Comparison of ENCODE assay signal across 16 cellular contexts in genomic region chr7:128029405-128029995, GRCh38. TPM values are rescaled to one million over a fixed set of nuclear protein-coding genes. Genes with fewer than 3 reads are reported as not detected.
DNase-seq lines count a peak whose midpoint lies in the region; ATAC-seq and TF ChIP-seq lines count a peak whose summit lies in the region.
"Had no signal": no experiment of that assay in that cellular context is flagged by ENCODE, and none has a peak within 500 bp of the region (broad histone marks: within the 10 kb centered on the region; RNA-seq: fewer than 3 reads in every experiment).

No MANE protein-coding gene starts in this region.

- no peak for DNase-seq in activated naive CD4-positive, alpha-beta T cell treated with anti-CD3 and anti-CD28 coated beads, Interleukin-2, amount 50 U/mL, for 16 hours
- no peak for DNase-seq in memory B cell (ENCODE audit: low spot score in 2 of 2)
- DNase-seq in stimulated activated effector memory CD8-positive, alpha-beta T cell treated with anti-CD3 and anti-CD28 coated beads, Interleukin-12 subunit alpha, Interleukin-12 subunit beta, amount 100 ng/mL, for 72 hours (ENCODE audit: low spot score in 2 of 2) = no peak
- no peak for DNase-seq in SHP77 (lab: John Stamatoyannopoulos, UW)
- no peak for DNase-seq in stimulated activated CD4-positive, alpha-beta T cell treated with anti-CD3 and anti-CD28 coated beads, Interleukin-4, amount 100 ng/mL, for 1 hour
- DNase-seq: activated CD4-positive, alpha-beta T cell treated with anti-CD3 and anti-CD28 coated beads for 36 hours; activated CD8-positive, alpha-beta memory T cell treated with anti-CD3 and anti-CD28 coated beads, Interleukin-2, amount 50 U/mL, for 48 hours; EL; GOT3; hippocampal formation; NCI-H187 had no signal

- TF ChIP-seq CTCF in brain (conservative IDR thresholded peaks at IDR 0.05) = no peak

- no peak for ATAC-seq in memory B cell (ENCODE audit: low read depth)
- no peak for ATAC-seq in stimulated activated effector memory CD8-positive, alpha-beta T cell treated with anti-CD3 and anti-CD28 coated beads, Interleukin-12 subunit alpha, Interleukin-12 subunit beta, amount 100 ng/mL, for 72 hours
- no peak for ATAC-seq in GM21717 (IDR thresholded peaks at IDR 0.05; ENCODE audit: unreplicated experiment)
- ATAC-seq: activated CD4-positive, alpha-beta T cell treated with anti-CD3 and anti-CD28 coated beads for 36 hours; activated naive CD4-positive, alpha-beta T cell treated with anti-CD3 and anti-CD28 coated beads, Interleukin-2, amount 50 U/mL, for 72 hours had no signal

- peaks cover 1% of the 10 kb centered on the region for H3K27me3 Mint-ChIP-seq in activated naive CD4-positive, alpha-beta T cell treated with anti-CD3 and anti-CD28 coated beads, Interleukin-2, amount 50 U/mL, for 24 hours
- H3K27me3 Mint-ChIP-seq in brain (peaks cover 15% of the 10 kb centered on the region), memory B cell (no peaks in the 10 kb centered on the region)
- H3K27me3 Mint-ChIP-seq: activated CD4-positive, alpha-beta T cell treated with anti-CD3 and anti-CD28 coated beads for 36 hours had no signal

- no peaks in the 10 kb centered on the region for H3K9me3 Mint-ChIP-seq in activated naive CD4-positive, alpha-beta T cell treated with anti-CD3 and anti-CD28 coated beads, Interleukin-2, amount 50 U/mL, for 24 hours
- peaks cover 0 to 2% (median 0%) of the 10 kb centered on the region in 5 experiments for H3K9me3 Mint-ChIP-seq in brain
- H3K9me3 Mint-ChIP-seq in memory B cell = no peaks in the 10 kb centered on the region
- no peaks in the 10 kb centered on the region for H3K9me3 Mint-ChIP-seq in stimulated activated effector memory CD8-positive, alpha-beta T cell treated with anti-CD3 and anti-CD28 coated beads, Interleukin-12 subunit alpha, Interleukin-12 subunit beta, amount 100 ng/mL, for 72 hours
- H3K9me3 Mint-ChIP-seq: activated naive CD4-positive, alpha-beta T cell treated with anti-CD3 and anti-CD28 coated beads, Interleukin-2, amount 50 U/mL, for 72 hours; T-helper 2 cell treated with Interferon-gamma antibody and Interleukin-4, amounts not matched to agents 5 μg/mL and 100 μg/mL, for 36 hours had no signal

- H3K4me1 Mint-ChIP-seq in activated naive CD4-positive, alpha-beta T cell treated with anti-CD3 and anti-CD28 coated beads, Interleukin-2, amount 50 U/mL, for 24 hours = peaks cover 12% of the 10 kb centered on the region
- H3K4me1 Mint-ChIP-seq in brain (peaks cover 75% of the 10 kb centered on the region), memory B cell (peaks cover 14% of the 10 kb centered on the region)
- H3K4me1 Mint-ChIP-seq in stimulated activated effector memory CD8-positive, alpha-beta T cell treated with anti-CD3 and anti-CD28 coated beads, Interleukin-12 subunit alpha, Interleukin-12 subunit beta, amount 100 ng/mL, for 72 hours = peaks cover 32% of the 10 kb centered on the region

- peak overlapping the region; percentile 64 for H3K4me3 Mint-ChIP-seq in activated naive CD4-positive, alpha-beta T cell treated with anti-CD3 and anti-CD28 coated beads, Interleukin-2, amount 50 U/mL, for 24 hours
- peak overlapping the region; percentile 83 to 95 (median 84) for H3K4me3 Mint-ChIP-seq in brain
- peak overlapping the region; percentile 33 for H3K4me3 Mint-ChIP-seq in memory B cell
- peak overlapping the region; percentile 59 for H3K4me3 Mint-ChIP-seq in stimulated activated effector memory CD8-positive, alpha-beta T cell treated with anti-CD3 and anti-CD28 coated beads, Interleukin-12 subunit alpha, Interleukin-12 subunit beta, amount 100 ng/mL, for 72 hours

- peak overlapping the region; percentile 27 for H3K27ac Mint-ChIP-seq in activated naive CD4-positive, alpha-beta T cell treated with anti-CD3 and anti-CD28 coated beads, Interleukin-2, amount 50 U/mL, for 24 hours
- H3K27ac Mint-ChIP-seq in brain (peak overlapping the region in 4 of 5 experiments; percentile 41 to 98 (median 79)), memory B cell (no peak overlapping the region)
- H3K27ac Mint-ChIP-seq in stimulated activated effector memory CD8-positive, alpha-beta T cell treated with anti-CD3 and anti-CD28 coated beads, Interleukin-12 subunit alpha, Interleukin-12 subunit beta, amount 100 ng/mL, for 72 hours = peak overlapping the region; percentile 43
- H3K27ac Mint-ChIP-seq: activated CD4-positive, alpha-beta T cell treated with anti-CD3 and anti-CD28 coated beads for 36 hours; activated naive CD4-positive, alpha-beta T cell treated with anti-CD3 and anti-CD28 coated beads, Interleukin-2, amount 50 U/mL, for 72 hours; T-helper 2 cell treated with Interferon-gamma antibody and Interleukin-4, amounts not matched to agents 5 μg/mL and 100 μg/mL, for 36 hours had no signal

- H3K36me3 Mint-ChIP-seq in activated naive CD4-positive, alpha-beta T cell treated with anti-CD3 and anti-CD28 coated beads, Interleukin-2, amount 50 U/mL, for 24 hours = peaks cover 11% of the 10 kb centered on the region
- H3K36me3 Mint-ChIP-seq in brain (peaks cover 12% of the 10 kb centered on the region), memory B cell (peaks cover 22% of the 10 kb centered on the region)
- peaks cover 22% of the 10 kb centered on the region for H3K36me3 Mint-ChIP-seq in stimulated activated effector memory CD8-positive, alpha-beta T cell treated with anti-CD3 and anti-CD28 coated beads, Interleukin-12 subunit alpha, Interleukin-12 subunit beta, amount 100 ng/mL, for 72 hours

RNA-seq across cellular contexts. Expression of gene LRRC4, which starts 1.7 kb away (rescaled TPM):
- polyA plus RNA-seq in brain (ENCODE audit: insufficient read depth, low read depth, low replicate concordance) = 7.8 TPM

Comparison
In these comparisons a context has a peak if more than half of its experiments do, and no peak if none do; other contexts are left out.
1. H3K4me3 Mint-ChIP-seq: peak in every context shown above with its lines; median percentile 84 in brain; 64 in activated naive CD4-positive, alpha-beta T cell treated with anti-CD3 and anti-CD28 coated beads, Interleukin-2, amount 50 U/mL, for 24 hours; 59 in stimulated activated effector memory CD8-positive, alpha-beta T cell treated with anti-CD3 and anti-CD28 coated beads, Interleukin-12 subunit alpha, Interleukin-12 subunit beta, amount 100 ng/mL, for 72 hours; 33 in memory B cell.